13 cellular contexts compared by ENCODE assay signal in genomic region chr7:5494320-5494682, GRCh38. TPM values are rescaled to one million over a fixed set of nuclear protein-coding genes. Genes with fewer than 3 reads are reported as not detected.
DNase-seq lines count a peak whose midpoint lies in the region; ATAC-seq and TF ChIP-seq lines count a peak whose summit lies in the region.
"Had no signal": no experiment of that assay in that cellular context is flagged by ENCODE, and none has a peak within 500 bp of the region (broad histone marks: within the 10 kb centered on the region; RNA-seq: fewer than 3 reads in every experiment).

No MANE protein-coding gene starts in this region.

- H3K4me1 ChIP-seq in BLaER1 (peaks cover 46% of the 10 kb centered on the region), GM23338 (ENCODE audit: insufficient read depth) (peaks cover 8% of the 10 kb centered on the region; the same call in 1 of the 2 replicates), right cardiac atrium (ENCODE audit: control insufficient read depth, insufficient read depth, low read length) (peaks cover 4% of the 10 kb centered on the region), upper lobe of left lung (peaks cover 18 to 28% (median 25%) of the 10 kb centered on the region in 4 donors)
- H3K4me1 ChIP-seq: neural progenitor cell had no signal

- H3K9me3 ChIP-seq in BLaER1 (no peaks in the 10 kb centered on the region), SU-DHL-6 (ENCODE audit: insufficient read depth, low read length) (no peaks in the 10 kb centered on the region), right cardiac atrium (ENCODE audit: control insufficient read depth, low read length) (no peaks in the 10 kb centered on the region), upper lobe of left lung (no peaks in the 10 kb centered on the region)

- H3K4me1 Mint-ChIP-seq in GM23338 (peaks cover 14% of the 10 kb centered on the region), memory B cell (peaks cover 14% of the 10 kb centered on the region)

- H3K27me3 Mint-ChIP-seq in GM23338 (ENCODE audit: insufficient read depth, low read depth, poor library complexity) (peaks cover 7% of the 10 kb centered on the region), memory B cell (no peaks in the 10 kb centered on the region)
- H3K27me3 Mint-ChIP-seq: activated CD8-positive, alpha-beta T cell treated with anti-CD3 and anti-CD28 coated beads for 36 hours; progenitor cell of endocrine pancreas; type B pancreatic cell had no signal

- no peak for TF ChIP-seq EP300 in upper lobe of left lung (IDR thresholded peaks at IDR 0.05)

- TF ChIP-seq POLR2A in upper lobe of left lung (IDR thresholded peaks at IDR 0.05): no peak

- intact Hi-C loops in right cardiac atrium (cut with DNase I): loop anchor here (2.0 to 10.0 kb wide), 6 partner anchors 64 to 210 kb away; no protein-coding TSS in a partner anchor

- H3K36me3 ChIP-seq in BLaER1 (peaks cover 24% of the 10 kb centered on the region), GM23338 (ENCODE audit: insufficient read depth) (no peaks in the 10 kb centered on the region), SU-DHL-6 (ENCODE audit: low read length) (no peaks in the 10 kb centered on the region), upper lobe of left lung (peaks cover 0 to 22% (median 10%) of the 10 kb centered on the region in 4 donors)
- H3K36me3 ChIP-seq: neural progenitor cell had no signal

- H3K4me3 ChIP-seq in BLaER1 (no peak overlapping the region), GM23338 (no peak overlapping the region), SU-DHL-6 (ENCODE audit: insufficient read depth, low read length, poor library complexity, severe bottlenecking) (no peak overlapping the region), right cardiac atrium (ENCODE audit: low read length) (no peak overlapping the region), upper lobe of left lung (no peak overlapping the region)
- H3K4me3 ChIP-seq: neural progenitor cell had no signal

- no peaks in the 10 kb centered on the region for H3K9me2 ChIP-seq in GM23338 (ENCODE audit: insufficient read depth)
- H3K9me2 ChIP-seq in SU-DHL-6 (replicated peaks; ENCODE audit: insufficient read depth, low read length): no peaks in the 10 kb centered on the region

- H3K27ac ChIP-seq in BLaER1: no peak overlapping the region
- H3K27ac ChIP-seq in GM23338 (ENCODE audit: low read depth): peak overlapping the region; percentile 64; the same call in 1 of the 2 replicates
- H3K27ac ChIP-seq in SU-DHL-6 (ENCODE audit: low read depth, low read length): no peak overlapping the region
- no peak overlapping the region for H3K27ac ChIP-seq in right cardiac atrium (ENCODE audit: low read length)
- no peak overlapping the region for H3K27ac ChIP-seq in upper lobe of left lung
- H3K27ac ChIP-seq: brain microvascular endothelial cell, neural progenitor cell had no signal

- H3K27me3 ChIP-seq in BLaER1 (no peaks in the 10 kb centered on the region), GM23338 (ENCODE audit: insufficient read depth) (no peaks in the 10 kb centered on the region), SU-DHL-6 (ENCODE audit: low read length) (no peaks in the 10 kb centered on the region), right cardiac atrium (ENCODE audit: control insufficient read depth, insufficient read depth) (no peaks in the 10 kb centered on the region), upper lobe of left lung (no peaks in the 10 kb centered on the region)
- H3K27me3 ChIP-seq: brain microvascular endothelial cell, neural progenitor cell had no signal

- H3K4me2 ChIP-seq in BLaER1: peak overlapping the region; percentile 94
- H3K4me2 ChIP-seq in GM23338: no peak overlapping the region
- H3K4me2 ChIP-seq in SU-DHL-6 (ENCODE audit: low read depth, low read length, poor library complexity, severe bottlenecking): peak overlapping the region; percentile 38

- H3F3A ChIP-seq in GM23338 (replicated peaks; ENCODE audit: low read depth) (no peaks in the 10 kb centered on the region), SU-DHL-6 (ENCODE audit: insufficient read depth) (peaks cover 29% of the 10 kb centered on the region)

- 26% methylated on average over 8 of the region's 8 CpGs for WGBS in right cardiac atrium
- WGBS in upper lobe of left lung, 2 donors: 25 to 26% methylated on average over 8 of the region's 8 CpGs

- H4K20me1 ChIP-seq in BLaER1 (peaks cover 82% of the 10 kb centered on the region), GM23338 (replicated peaks; ENCODE audit: insufficient read depth) (no peaks in the 10 kb centered on the region; the same call in 1 of the 2 replicates), SU-DHL-6 (ENCODE audit: low read depth, low read length) (no peaks in the 10 kb centered on the region; the same call in 1 of the 2 replicates)

- H3K36me3 Mint-ChIP-seq in GM23338 (ENCODE audit: low read depth) (peaks cover 18% of the 10 kb centered on the region), memory B cell (peaks cover 6% of the 10 kb centered on the region)
- H3K36me3 Mint-ChIP-seq: type B pancreatic cell had no signal

- peaks cover 14% of the 10 kb centered on the region; the same call in 1 of the 2 replicates for H3K79me2 ChIP-seq in GM23338 (replicated peaks; ENCODE audit: insufficient read depth)
- H3K79me2 ChIP-seq in SU-DHL-6 (ENCODE audit: insufficient read depth, low read length): 0 out of 2 replicates have a peak, but pooled peaks cover 6% of the 10 kb centered on the region

- H3K9ac ChIP-seq in BLaER1: no peak overlapping the region
- no peak overlapping the region for H3K9ac ChIP-seq in SU-DHL-6 (ENCODE audit: low read length)
- H3K9ac ChIP-seq: neural progenitor cell had no signal

- TF ChIP-seq CTCF in GM23338 (conservative IDR thresholded peaks at IDR 0.05; ENCODE audit: low read depth in 2 of 2) (no peak), SU-DHL-6 (IDR thresholded peaks at IDR 0.05; ENCODE audit: insufficient read depth, low read length, poor library complexity, severe bottlenecking) (no peak), upper lobe of left lung (IDR thresholded peaks at IDR 0.05) (no peak)

- ATAC-seq in GM23338 (no peak), memory B cell (ENCODE audit: low read depth) (no peak), right cardiac atrium (no peak), upper lobe of left lung (ENCODE audit: low FRiP score in 2 of 2) (no peak)

- H3K4me3 Mint-ChIP-seq in GM23338 (no peak overlapping the region), memory B cell (peak overlapping the region; percentile 65)
- H3K4me3 Mint-ChIP-seq: activated CD8-positive, alpha-beta T cell treated with anti-CD3 and anti-CD28 coated beads for 36 hours; neural progenitor cell; type B pancreatic cell had no signal

- H2AFZ ChIP-seq in GM23338 (no peak overlapping the region), SU-DHL-6 (ENCODE audit: low read depth, low read length, severe bottlenecking) (no peak overlapping the region)
- H2AFZ ChIP-seq: neural progenitor cell had no signal

- DNase-seq in GM23338 (ENCODE audit: low spot score): no peak
- DNase-seq in memory B cell (ENCODE audit: low spot score in 2 of 2): no peak
- no peak for DNase-seq in mesenteric fat pad (ENCODE audit: low spot score)
- DNase-seq in right cardiac atrium: no peak
- no peak for DNase-seq in upper lobe of left lung
- no peak for DNase-seq in Kasumi-1 (lab: John Stamatoyannopoulos, UW)

- H3K27ac Mint-ChIP-seq in GM23338 (no peak overlapping the region), memory B cell (no peak overlapping the region)
- H3K27ac Mint-ChIP-seq: activated CD8-positive, alpha-beta T cell treated with anti-CD3 and anti-CD28 coated beads for 36 hours; neural progenitor cell; progenitor cell of endocrine pancreas; type B pancreatic cell had no signal

- H3K9me3 Mint-ChIP-seq in GM23338: no peaks in the 10 kb centered on the region
- H3K9me3 Mint-ChIP-seq in memory B cell: no peaks in the 10 kb centered on the region
- H3K9me3 Mint-ChIP-seq: activated CD8-positive, alpha-beta T cell treated with anti-CD3 and anti-CD28 coated beads for 36 hours; neural progenitor cell; type B pancreatic cell had no signal

TF ChIP-seq in GM23338, 12 proteins besides CTCF, POLR2A, EP300 and RAD21 (continues in another document):
- TF ChIP-seq ZNF114 (CRISPR knock-in tag; IDR thresholded peaks at IDR 0.05): no peak

RNA-seq across cellular contexts. Expression of gene FBXL18, which starts 19.3 kb away (rescaled TPM):
- 18.1 and 21.8 TPM in 2 replicates for total RNA-seq in GM23338 (2014; rRNA removed; shearing (Covaris generic))
- polyA plus RNA-seq in GM23338 (2016; fragmentation: Nextera tagmentation; extraction: Ambion mirVana) (10.5 and 11.6 TPM in 2 replicates), right cardiac atrium (2.7 TPM)
- total RNA-seq in mesenteric fat pad (11.4 TPM), right cardiac atrium (1 to 10 TPM; 5.3 to 6.4 (median 6.0) TPM), upper lobe of left lung (10 to 100 TPM in 4 of 6 donors, 1 to 10 TPM in 2; 8.1 to 22.0 (median 11.4) TPM)

RNA-seq across cellular contexts. Expression of gene ACTB, which starts 36.1 kb away (rescaled TPM):
- total RNA-seq in GM23338 (2014; rRNA removed; shearing (Covaris generic)): 6,061 and 6,196 TPM in 2 replicates
- polyA plus RNA-seq in GM23338 (2016; fragmentation: Nextera tagmentation; extraction: Ambion mirVana) (11,484 and 12,398 TPM in 2 replicates), right cardiac atrium (1,110 TPM)
- total RNA-seq in mesenteric fat pad (4,206 TPM), right cardiac atrium (1,000 to 10,000 TPM in 1 of 4 donors, 100 to 1,000 TPM in 3; 532 to 1,379 (median 904) TPM), upper lobe of left lung (1,000 to 10,000 TPM; 1,290 to 6,239 (median 4,085) TPM)
